In genomic region chr6:41939848-41940758, GRCh38 we compare ENCODE assay signal across 8 cellular contexts. TPM values are rescaled to one million over a fixed set of nuclear protein-coding genes. Genes with fewer than 3 reads are reported as not detected.
A peak's percentile ranks its signal among the peaks of the same experiment; 100 is the strongest.
DNase-seq lines count a peak whose midpoint lies in the region; ATAC-seq and TF ChIP-seq lines count a peak whose summit lies in the region.

No MANE protein-coding gene starts in this region.

- peak overlapping the region; percentile 38 for H3K27ac Mint-ChIP-seq in glutamatergic neuron (ENCODE audit: unreplicated experiment)

- H3K4me2 ChIP-seq in BLaER1 = peak overlapping the region; percentile 98

- H3K27me3 ChIP-seq in BLaER1 = no peaks in the 10 kb centered on the region
- H3K27me3 ChIP-seq in psoas muscle (ENCODE audit: insufficient read depth in 3 of 3, low read length in 2 of 3) = no peaks in the 10 kb centered on the region

- peaks cover 45% of the 10 kb centered on the region for H4K20me1 ChIP-seq in BLaER1

- peak overlapping the region; percentile 99 for H3K27ac ChIP-seq in BLaER1
- H3K27ac ChIP-seq in psoas muscle = no peak overlapping the region

- intact Hi-C loops in psoas muscle (cut with DNase I) = loop anchor here (5.0 kb wide), 2 partner anchors 102 to 1037 kb away; partner anchors contain the start of gene PEX6 (in 1 of the 2)

- peak overlapping the region; percentile 96 for H3K4me3 Mint-ChIP-seq in activated T-cell treated with anti-CD3 and anti-CD28 coated beads, Interleukin-2, amount 50 U/mL, for 4 hours
- peak overlapping the region; percentile 93 for H3K4me3 Mint-ChIP-seq in glutamatergic neuron (ENCODE audit: unreplicated experiment)

- WGBS in psoas muscle, 3 donors = 25 to 35% (median 27%) methylated on average over 27 of the region's 27 CpGs

- H3K36me3 Mint-ChIP-seq in activated T-cell treated with anti-CD3 and anti-CD28 coated beads, Interleukin-2, amount 50 U/mL, for 4 hours (ENCODE audit: insufficient read depth) = peaks cover 22% of the 10 kb centered on the region
- H3K36me3 Mint-ChIP-seq in glutamatergic neuron (ENCODE audit: unreplicated experiment) = no peaks in the 10 kb centered on the region

- H3K9ac ChIP-seq in BLaER1 = peak overlapping the region; percentile 100

- H3K4me1 Mint-ChIP-seq in activated T-cell treated with anti-CD3 and anti-CD28 coated beads, Interleukin-2, amount 50 U/mL, for 4 hours (ENCODE audit: low read depth) = peaks cover 71% of the 10 kb centered on the region
- peaks cover 32% of the 10 kb centered on the region for H3K4me1 Mint-ChIP-seq in glutamatergic neuron (ENCODE audit: low read depth, unreplicated experiment)

- DNase-seq in LNCaP clone FGC (ENCODE audit: low read depth) (no peak), glutamatergic neuron (peak; percentile 49), psoas muscle (no peak), NCI-H1417 treated with DMSO at 0.1 percent for 48 hours (lab: John Stamatoyannopoulos, UW) (no peak), Ammon's horn (ENCODE audit: low spot score) (no peak)
- DNase-seq in activated T-cell treated with anti-CD3 and anti-CD28 coated beads, Interleukin-2, amount 50 U/mL, for 4 hours = peak; percentile 30

- H3K9me3 ChIP-seq in BLaER1 = no peaks in the 10 kb centered on the region
- no peaks in the 10 kb centered on the region for H3K9me3 ChIP-seq in psoas muscle

- H3K4me1 ChIP-seq in BLaER1 (peaks cover 69% of the 10 kb centered on the region), psoas muscle (peaks cover 27% of the 10 kb centered on the region)

- ATAC-seq in activated T-cell treated with anti-CD3 and anti-CD28 coated beads, Interleukin-2, amount 50 U/mL, for 4 hours = no peak
- ATAC-seq in psoas muscle = no peak
- ATAC-seq in GM21723 (IDR thresholded peaks at IDR 0.05; ENCODE audit: unreplicated experiment) = no peak

- no peaks in the 10 kb centered on the region for H3K9me3 Mint-ChIP-seq in activated T-cell treated with anti-CD3 and anti-CD28 coated beads, Interleukin-2, amount 50 U/mL, for 4 hours
- H3K9me3 Mint-ChIP-seq in glutamatergic neuron (ENCODE audit: unreplicated experiment) = peaks cover 17% of the 10 kb centered on the region

- H3K27me3 Mint-ChIP-seq in activated T-cell treated with anti-CD3 and anti-CD28 coated beads, Interleukin-2, amount 50 U/mL, for 4 hours (ENCODE audit: low read depth) = no peaks in the 10 kb centered on the region
- peaks cover 20% of the 10 kb centered on the region for H3K27me3 Mint-ChIP-seq in glutamatergic neuron (ENCODE audit: unreplicated experiment)

- TF ChIP-seq CTCF in LNCaP clone FGC (IDR thresholded peaks at IDR 0.05; ENCODE audit: control insufficient read depth, extremely low read depth, insufficient read depth) = no peak
- no peak for TF ChIP-seq CTCF in glutamatergic neuron (IDR thresholded peaks at IDR 0.05; ENCODE audit: partially characterized antibody, unreplicated experiment)
- TF ChIP-seq CTCF in psoas muscle (IDR thresholded peaks at IDR 0.05) = no peak

- H3K4me3 ChIP-seq in BLaER1 (peak overlapping the region; percentile 98), LNCaP clone FGC (ENCODE audit: low read depth, low read length) (peak overlapping the region; percentile 92), psoas muscle (peak overlapping the region; percentile 97)

- peaks cover 63% of the 10 kb centered on the region for H3K36me3 ChIP-seq in BLaER1
- peaks cover 0 to 5% of the 10 kb centered on the region in 2 donors for H3K36me3 ChIP-seq in psoas muscle (ENCODE audit: insufficient read depth in 1 of 2, low read depth in 1 of 2)

RNA-seq across cellular contexts. Expression of gene CCND3, which starts 1.5 kb away (rescaled TPM):
- total RNA-seq in activated T-cell treated with anti-CD3 and anti-CD28 coated beads, Interleukin-2, amount 50 U/mL, for 4 hours = 100 to 1,000 TPM; 424 to 518 (median 474) TPM
- total RNA-seq in glutamatergic neuron (ENCODE audit: unreplicated experiment) = 27.1 TPM
- total RNA-seq in psoas muscle = 10 to 100 TPM in 3 of 4 donors, 1 to 10 TPM in 1; 9.2 to 19.9 (median 16.7) TPM
- 10 to 100 TPM; 20.3 to 29.1 (median 20.5) TPM for polyA plus RNA-seq in psoas muscle

RNA-seq across cellular contexts. Expression of gene BYSL, which starts 18.8 kb away (rescaled TPM):
- total RNA-seq in activated T-cell treated with anti-CD3 and anti-CD28 coated beads, Interleukin-2, amount 50 U/mL, for 4 hours = 100 to 1,000 TPM; 128 to 140 (median 139) TPM
- total RNA-seq in glutamatergic neuron (ENCODE audit: unreplicated experiment) (36.2 TPM), psoas muscle (10 to 100 TPM; 20.3 to 47.5 (median 35.2) TPM)
- polyA plus RNA-seq in psoas muscle = 10 to 100 TPM; 29.0 to 55.5 (median 30.1) TPM

RNA-seq across cellular contexts. Expression of gene MED20, which starts 19.2 kb away (rescaled TPM):
- total RNA-seq in activated T-cell treated with anti-CD3 and anti-CD28 coated beads, Interleukin-2, amount 50 U/mL, for 4 hours = 10 to 100 TPM; 13.1 to 16.6 (median 16.3) TPM
- 30.9 TPM for total RNA-seq in glutamatergic neuron (ENCODE audit: unreplicated experiment)
- total RNA-seq in psoas muscle = 10 to 100 TPM; 12.9 to 19.6 (median 15.0) TPM
- polyA plus RNA-seq in psoas muscle = 10 to 100 TPM in 2 of 3 donors, 1 to 10 TPM in 1; 9.2 to 28.1 (median 18.5) TPM

RNA-seq across cellular contexts. Expression of gene USP49, which starts 44.9 kb away (rescaled TPM):
- 1 to 10 TPM; 3.7 to 4.5 (median 4.4) TPM for total RNA-seq in activated T-cell treated with anti-CD3 and anti-CD28 coated beads, Interleukin-2, amount 50 U/mL, for 4 hours
- total RNA-seq in glutamatergic neuron (ENCODE audit: unreplicated experiment) (14.7 TPM), psoas muscle (1 to 10 TPM in 3 of 4 donors, under 1 TPM in 1; 0.75 to 1.6 (median 1.3) TPM)
- under 1 TPM; 0.38 to 0.84 (median 0.66) TPM for polyA plus RNA-seq in psoas muscle

Comparison
In these comparisons a context has a peak if more than half of its experiments do, and no peak if none do; other contexts are left out.
1. DNase-seq: peak in activated T-cell treated with anti-CD3 and anti-CD28 coated beads, Interleukin-2, amount 50 U/mL, for 4 hours (single experiment) and glutamatergic neuron (single experiment); none in LNCaP clone FGC (single experiment), psoas muscle (0 of 2), NCI-H1417 treated with DMSO at 0.1 percent for 48 hours (single experiment) and Ammon's horn (single experiment).
2. RNA of gene CCND3, which starts 1.5 kb away (total RNA-seq): 424 to 518 TPM in activated T-cell treated with anti-CD3 and anti-CD28 coated beads, Interleukin-2, amount 50 U/mL, for 4 hours; 27.1 TPM in glutamatergic neuron (single experiment) and 9.2 to 19.9 TPM in psoas muscle; every median in the first group is over 10 times any median in the second.
3. Peak in every context shown above with its lines, with median percentiles within 50 percentile points of each other: H3K4me3 ChIP-seq.